8 cellular contexts compared by ENCODE assay signal in the genomic region with DNA sequence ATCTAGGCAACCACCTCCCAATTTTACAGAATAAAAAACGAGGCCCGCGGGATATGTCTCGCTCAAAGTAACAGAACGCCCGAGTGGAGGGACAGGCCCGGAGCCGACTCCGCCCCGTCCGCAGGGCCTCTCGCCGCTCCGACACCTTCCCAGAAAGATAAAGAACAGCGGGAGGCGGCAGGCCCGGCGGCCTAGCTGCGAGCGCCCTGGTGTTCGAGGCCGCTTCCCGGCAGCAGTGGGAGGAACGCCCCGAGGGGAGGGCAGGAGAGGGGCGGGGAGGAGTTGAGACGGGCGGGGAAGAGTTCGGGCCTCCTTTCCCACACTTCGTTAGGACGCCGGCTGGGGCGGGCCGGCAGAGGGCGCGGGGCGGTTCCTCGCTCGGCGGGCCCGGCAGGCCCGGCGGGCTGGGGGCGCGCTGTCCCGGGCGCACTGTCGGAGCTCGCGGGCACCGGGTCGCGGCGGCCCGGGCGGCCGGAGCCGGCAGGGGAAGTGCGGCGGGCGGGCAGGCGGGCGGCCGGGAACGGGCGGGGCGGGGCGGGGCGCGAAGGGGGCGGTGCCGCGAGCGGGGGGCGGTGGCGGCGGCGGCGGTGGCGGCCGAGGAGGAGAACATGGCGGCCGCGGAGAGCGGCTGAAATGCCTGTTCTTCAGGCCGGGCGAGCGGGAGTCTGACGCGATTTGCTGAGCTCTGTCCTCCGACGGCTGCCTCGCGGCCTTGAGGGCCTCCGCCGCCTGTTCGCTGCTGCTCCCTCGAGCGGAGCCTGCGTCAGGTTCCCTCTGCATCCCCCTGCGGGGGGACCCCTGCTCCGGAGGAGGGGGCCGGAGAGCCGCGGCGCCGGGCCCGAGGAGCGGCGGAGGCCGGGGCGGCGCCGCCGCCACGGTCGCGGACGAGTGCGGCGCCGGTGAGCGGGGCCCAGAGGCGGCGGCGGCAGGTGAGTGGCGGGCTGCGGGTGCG. TPM values are rescaled to one million over a fixed set of nuclear protein-coding genes. Genes with fewer than 3 reads are reported as not detected.
A peak's percentile ranks its signal among the peaks of the same experiment; 100 is the strongest.
DNase-seq lines count a peak whose midpoint lies in the region; ATAC-seq and TF ChIP-seq lines count a peak whose summit lies in the region.

A gene (plus strand): TSS at position 581 of the 952 bp plus-strand sequence. CDS start 167,424 bp downstream, outside the sequence.

- no peaks in the 10 kb centered on the region for H3K9me3 ChIP-seq in lower lobe of right lung

- H3K27me3 ChIP-seq in dorsolateral prefrontal cortex: no peaks in the 10 kb centered on the region
- no peaks in the 10 kb centered on the region for H3K27me3 ChIP-seq in lower lobe of right lung (ENCODE audit: low read depth)

- intact Hi-C loops in activated CD4-positive, alpha-beta memory T cell treated with anti-CD3 and anti-CD28 coated beads for 36 hours (cut with micrococcal nuclease): loop anchor here (1.0 to 5.0 kb wide), 3 partner anchors 86 to 481 kb away; a partner anchor contains a TSS
- intact Hi-C loops in dorsolateral prefrontal cortex (cut with DNase I) (loop anchor here (1.0 to 10.0 kb wide), 6 partner anchors 71 to 424 kb away; a partner anchor contains a TSS), lower lobe of right lung (cut with DNase I) (no loop called here)

- no peaks in the 10 kb centered on the region for H3K9me3 Mint-ChIP-seq in activated CD4-positive, alpha-beta memory T cell treated with anti-CD3 and anti-CD28 coated beads for 36 hours

- H3K27ac ChIP-seq in dorsolateral prefrontal cortex: peak within 1 kb of the TSS; percentile 70 to 99 (median 96)
- peak within 1 kb of the TSS; percentile 93 for H3K27ac ChIP-seq in lower lobe of right lung

- no peaks in the 10 kb centered on the region for H3K27me3 Mint-ChIP-seq in activated CD4-positive, alpha-beta memory T cell treated with anti-CD3 and anti-CD28 coated beads for 36 hours

- H3K4me3 ChIP-seq in dorsolateral prefrontal cortex (peak within 1 kb of the TSS; percentile 60 to 94 (median 82)), lower lobe of right lung (peak within 1 kb of the TSS; percentile 81)

- peaks cover 48% of the 10 kb centered on the region for H3K4me1 Mint-ChIP-seq in activated CD4-positive, alpha-beta memory T cell treated with anti-CD3 and anti-CD28 coated beads for 36 hours (ENCODE audit: low read depth)

- H3K36me3 ChIP-seq in lower lobe of right lung: no peaks in the 10 kb centered on the region

- peak within 1 kb of the TSS; percentile 91 for H3K27ac Mint-ChIP-seq in activated CD4-positive, alpha-beta memory T cell treated with anti-CD3 and anti-CD28 coated beads for 36 hours

- TF ChIP-seq CTCF in dorsolateral prefrontal cortex (IDR thresholded peaks at IDR 0.05 in 54 of 56, conservative IDR thresholded peaks at IDR 0.05 in 2 of 56; ENCODE audit: low read depth in 1 of 56, partially characterized antibody in 56 of 56): peak in 32 of 56 donors; percentile 8 to 64 (median 32)
- no peak for TF ChIP-seq CTCF in lower lobe of right lung (IDR thresholded peaks at IDR 0.05)

- ATAC-seq in GM19395 (IDR thresholded peaks at IDR 0.05; ENCODE audit: unreplicated experiment) (peak; percentile 73), HG03565 (IDR thresholded peaks at IDR 0.05; ENCODE audit: unreplicated experiment) (peak; percentile 50), lower lobe of right lung (peak; percentile 94 to 95)

- CTCF ChIA-PET in activated CD4-positive, alpha-beta memory T cell treated with anti-CD3 and anti-CD28 coated beads for 36 hours (lab: Charles Lee): interaction anchor here (0.9 to 1.4 kb wide), 8 partner anchors 17 to 302 kb away, joined by 3 read pairs; a partner anchor contains a TSS

- DNase-seq in CD1c-positive myeloid dendritic cell (ENCODE audit: extremely low spot score): peak; percentile 90
- DNase-seq in NCI-H774 (lab: John Stamatoyannopoulos, UW): peak; percentile 86
- peak; percentile 95 for DNase-seq in activated CD4-positive, alpha-beta memory T cell treated with anti-CD3 and anti-CD28 coated beads for 36 hours
- DNase-seq in dorsolateral prefrontal cortex: peak; percentile 73 to 92 (median 86)
- DNase-seq in lower lobe of right lung: peak; percentile 92
- DNase-seq in stimulated activated CD4-positive, alpha-beta T cell treated with anti-CD3 and anti-CD28 coated beads, TNF-alpha, amount 100 ng/mL, for 1 hour (ENCODE audit: low read depth in 3 of 3, low spot score in 1 of 3): peak; percentile 62 to 76 (median 74)

- H3K4me1 ChIP-seq in lower lobe of right lung: peaks cover 34% of the 10 kb centered on the region

- peak within 1 kb of the TSS; percentile 83 for H3K4me3 Mint-ChIP-seq in activated CD4-positive, alpha-beta memory T cell treated with anti-CD3 and anti-CD28 coated beads for 36 hours

- POLR2A ChIA-PET in activated CD4-positive, alpha-beta memory T cell treated with anti-CD3 and anti-CD28 coated beads for 36 hours (lab: Charles Lee): interaction anchor here (1.3 to 2.1 kb wide), 4 partner anchors 30 to 302 kb away, joined by 4 to 10 read pairs (median 6); a partner anchor contains a TSS

- H3K36me3 Mint-ChIP-seq in activated CD4-positive, alpha-beta memory T cell treated with anti-CD3 and anti-CD28 coated beads for 36 hours: no peaks in the 10 kb centered on the region

RNA-seq across cellular contexts. Expression of the gene that starts here (rescaled TPM):
- 10 to 100 TPM; 21.3 to 24.0 TPM for total RNA-seq in activated CD4-positive, alpha-beta memory T cell treated with anti-CD3 and anti-CD28 coated beads for 36 hours
- total RNA-seq in dorsolateral prefrontal cortex (100 to 1,000 TPM in 77 of 120 experiments, 10 to 100 TPM in 43; 72.6 to 141 (median 104) TPM), lower lobe of right lung (48.3 TPM)

Comparison
In these comparisons a context has a peak if more than half of its experiments do, and no peak if none do; other contexts are left out.
1. Peak in every context shown above with its lines: DNase-seq, ATAC-seq, H3K4me3 ChIP-seq and H3K27ac ChIP-seq.